ENCODE assay signal across 8 cellular contexts in genomic region chr21:34074283-34075098, GRCh38. TPM values are rescaled to one million over a fixed set of nuclear protein-coding genes. Genes with fewer than 3 reads are reported as not detected.
A peak's percentile ranks its signal among the peaks of the same experiment; 100 is the strongest.
DNase-seq lines count a peak whose midpoint lies in the region; ATAC-seq and TF ChIP-seq lines count a peak whose summit lies in the region.

No MANE protein-coding gene starts in this region.

- H3K27me3 Mint-ChIP-seq in CD4-positive, alpha-beta T cell = no peaks in the 10 kb centered on the region
- H3K27me3 Mint-ChIP-seq in IgD-negative memory B cell = no peaks in the 10 kb centered on the region

- no peak for TF ChIP-seq POLR2A in suprapubic skin (IDR thresholded peaks at IDR 0.05)

- ATAC-seq in CD4-positive, alpha-beta T cell (ENCODE audit: poor library complexity) = no peak
- ATAC-seq in HG03175 (IDR thresholded peaks at IDR 0.05; ENCODE audit: unreplicated experiment) = no peak

- H3K9me3 Mint-ChIP-seq in CD4-positive, alpha-beta T cell = no peaks in the 10 kb centered on the region
- no peaks in the 10 kb centered on the region for H3K9me3 Mint-ChIP-seq in IgD-negative memory B cell

- H3K4me3 Mint-ChIP-seq in CD4-positive, alpha-beta T cell = peak overlapping the region; percentile 89
- peak overlapping the region; percentile 91 to 98 (median 96) for H3K4me3 Mint-ChIP-seq in IgD-negative memory B cell

- H3K4me1 ChIP-seq in suprapubic skin = peaks cover 52% of the 10 kb centered on the region

- H3K4me3 ChIP-seq in astrocyte of the cerebellum (ENCODE audit: low read depth, low read length) (peak overlapping the region; percentile 74), suprapubic skin (peak overlapping the region; percentile 73)

- intact Hi-C loops in CD4-positive, alpha-beta T cell (cut with DNase I, micrococcal nuclease) = loop anchor here (1.0 to 10.0 kb wide), 10 partner anchors 53 to 543 kb away; partner anchors contain the start of genes CRYZL1 (in 1 of the 2), ITSN1 (in 1 of the 2) and RCAN1 (in 1 of the 2)

- peaks cover 23% of the 10 kb centered on the region for H3K36me3 Mint-ChIP-seq in CD4-positive, alpha-beta T cell (ENCODE audit: low read depth)
- peaks cover 10% of the 10 kb centered on the region for H3K36me3 Mint-ChIP-seq in IgD-negative memory B cell

- POLR2A ChIA-PET in CD4-positive, alpha-beta T cell (lab: Charles Lee) = interaction anchor here (0.7 to 4.2 kb wide), 12 partner anchors 18 to 273 kb away, joined by 3 to 71 read pairs (median 8); no protein-coding TSS in a partner anchor

- no peak overlapping the region for H3K27ac ChIP-seq in CD4-positive, alpha-beta T cell (ENCODE audit: low read depth, low read length)
- H3K27ac ChIP-seq in layer of hippocampus (ENCODE audit: low read depth, low read length) = peak overlapping the region; percentile 39
- peak overlapping the region; percentile 90 for H3K27ac ChIP-seq in suprapubic skin

- CTCF ChIA-PET in CD4-positive, alpha-beta T cell (lab: Charles Lee) = interaction anchor here (1.3 to 3.6 kb wide), 7 partner anchors 9 to 273 kb away, joined by 3 to 34 read pairs (median 9); no protein-coding TSS in a partner anchor

- H3K36me3 ChIP-seq in suprapubic skin = no peaks in the 10 kb centered on the region

- 14% methylated on average over 32 of the region's 32 CpGs for WGBS in suprapubic skin

- no peaks in the 10 kb centered on the region for H3K9me3 ChIP-seq in CD4-positive, alpha-beta T cell (ENCODE audit: control insufficient read depth, low read length)
- H3K9me3 ChIP-seq in suprapubic skin = no peaks in the 10 kb centered on the region

- TF ChIP-seq EP300 in suprapubic skin (IDR thresholded peaks at IDR 0.05) = no peak

- DNase-seq in CD4-positive, alpha-beta T cell = peak in 2 of 10 experiments; percentile 7 to 13
- DNase-seq in astrocyte of the cerebellum (ENCODE audit: low read depth) = no peak
- DNase-seq in suprapubic skin (ENCODE audit: low spot score in 2 of 2) = no peak
- DNase-seq in AG08396 (ENCODE audit: low spot score) = no peak
- no peak for DNase-seq in activated CD4-positive, alpha-beta T cell treated with anti-CD3 and anti-CD28 coated beads for 1 hour

- no peak for TF ChIP-seq CTCF in CD4-positive, alpha-beta T cell (IDR thresholded peaks at IDR 0.05)
- TF ChIP-seq CTCF in astrocyte of the cerebellum (IDR thresholded peaks at IDR 0.05; ENCODE audit: low read depth, low read length, missing control alignments) (peak; percentile 5), suprapubic skin (IDR thresholded peaks at IDR 0.05) (no peak)

- H3K27ac Mint-ChIP-seq in CD4-positive, alpha-beta T cell = peak overlapping the region; percentile 88
- peak overlapping the region; percentile 91 to 96 (median 91) for H3K27ac Mint-ChIP-seq in IgD-negative memory B cell

- peaks cover 62% of the 10 kb centered on the region for H3K4me1 Mint-ChIP-seq in CD4-positive, alpha-beta T cell (ENCODE audit: low read depth)
- peaks cover 48 to 50% (median 49%) of the 10 kb centered on the region in 3 donors for H3K4me1 Mint-ChIP-seq in IgD-negative memory B cell

- no peaks in the 10 kb centered on the region for H3K27me3 ChIP-seq in CD4-positive, alpha-beta T cell (ENCODE audit: control insufficient read depth, insufficient read depth, low read length)
- no peaks in the 10 kb centered on the region for H3K27me3 ChIP-seq in layer of hippocampus (ENCODE audit: control insufficient read depth, insufficient read depth, low read length)
- H3K27me3 ChIP-seq in suprapubic skin = no peaks in the 10 kb centered on the region

- in situ Hi-C loops in astrocyte of the cerebellum (cut with HindIII; ENCODE audit: low sequenced_read_pairs) = no loop called here

RNA-seq across cellular contexts. Expression of gene MRPS6, which starts 1.1 kb away (rescaled TPM):
- total RNA-seq in CD4-positive, alpha-beta T cell = 10 to 100 TPM; 13.5 to 14.4 TPM
- 162 TPM for polyA plus RNA-seq in IgD-negative memory B cell
- 10 to 100 TPM; 39.3 to 56.7 (median 45.8) TPM for total RNA-seq in suprapubic skin

RNA-seq across cellular contexts. Expression of gene SLC5A3, which starts 1.1 kb away (rescaled TPM):
- 1 to 10 TPM; 4.6 to 4.9 TPM for total RNA-seq in CD4-positive, alpha-beta T cell
- polyA plus RNA-seq in IgD-negative memory B cell = 0.93 TPM
- 10 to 100 TPM; 35.8 to 58.1 (median 48.5) TPM for total RNA-seq in suprapubic skin

Comparison
In these comparisons a context has a peak if more than half of its experiments do, and no peak if none do; other contexts are left out.
1. RNA of gene SLC5A3, which starts 1.1 kb away (total RNA-seq): 35.8 to 58.1 TPM in suprapubic skin; 4.6 to 4.9 TPM in CD4-positive, alpha-beta T cell; every median in the first group is over 4 times any median in the second.